24 cellular contexts compared by ENCODE assay signal in the genomic region with DNA sequence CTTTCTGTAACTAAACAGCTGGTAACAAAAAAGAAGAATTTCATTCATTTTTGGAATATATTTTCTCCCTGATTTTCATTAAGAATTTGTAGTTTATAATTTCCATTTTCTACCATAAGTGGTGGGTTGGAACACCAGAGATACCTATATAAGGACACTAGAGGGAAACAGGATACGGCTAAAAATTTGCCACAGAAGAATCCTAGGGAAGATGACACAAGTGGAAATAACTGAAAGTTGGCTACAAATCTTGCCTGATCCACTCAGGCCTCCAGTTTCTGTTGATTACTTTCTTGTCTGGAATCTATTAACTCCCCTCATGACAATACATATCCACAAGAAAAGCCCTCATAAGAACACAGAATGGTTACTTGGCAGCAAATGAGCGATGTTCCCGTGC. TPM values are rescaled to one million over a fixed set of nuclear protein-coding genes. Genes with fewer than 3 reads are reported as not detected.
"Had no signal": no experiment of that assay in that cellular context is flagged by ENCODE, and none has a peak within 500 bp of the region (broad histone marks: within the 10 kb centered on the region; RNA-seq: fewer than 3 reads in every experiment).

No MANE protein-coding gene starts in this region.

- H3K4me1 Mint-ChIP-seq: activated CD4-positive, alpha-beta T cell treated with anti-CD3 and anti-CD28 coated beads, Interleukin-2, amount 10 ng/mL, durations not matched to agents 7 days and 5 days; activated CD8-positive, alpha-beta memory T cell treated with anti-CD3 and anti-CD28 coated beads, Interleukin-2, amount 10 ng/mL, durations not matched to agents 7 days and 5 days; T-cell had no signal

- H3K27me3 ChIP-seq: body of pancreas, gastroesophageal sphincter, heart left ventricle, upper lobe of left lung had no signal

- H3K9me3 ChIP-seq: body of pancreas, gastroesophageal sphincter, heart left ventricle, mucosa of descending colon, thoracic aorta, upper lobe of left lung had no signal

- H3K27ac Mint-ChIP-seq: activated CD4-positive, alpha-beta T cell treated with anti-CD3 and anti-CD28 coated beads, Interleukin-2, amount 10 ng/mL, durations not matched to agents 7 days and 5 days; activated CD8-positive, alpha-beta memory T cell treated with anti-CD3 and anti-CD28 coated beads, Interleukin-2, amount 10 ng/mL, durations not matched to agents 7 days and 5 days; activated CD8-positive, alpha-beta T cell treated with anti-CD3 and anti-CD28 coated beads for 36 hours; activated T-helper 1 cell treated with anti-CD3 and anti-CD28 coated beads, Interleukin-12 subunit alpha, Interleukin-12 subunit beta, Interleukin-2, Interleukin-4 antibody, amounts not matched to agents 30 ng/mL and 10 ng/mL and 1 ng/mL, durations not matched to agents 14 hours and 24 hours and 36 hours; T-cell; T-helper 2 cell treated with Interferon-gamma antibody and Interleukin-4, amounts not matched to agents 5 μg/mL and 100 μg/mL, for 36 hours had no signal

- H3K4me3 Mint-ChIP-seq: activated CD4-positive, alpha-beta T cell treated with anti-CD3 and anti-CD28 coated beads, Interleukin-2, amount 10 ng/mL, durations not matched to agents 7 days and 5 days; activated CD8-positive, alpha-beta memory T cell treated with anti-CD3 and anti-CD28 coated beads, Interleukin-2, amount 10 ng/mL, durations not matched to agents 7 days and 5 days; activated CD8-positive, alpha-beta T cell treated with anti-CD3 and anti-CD28 coated beads for 36 hours; activated T-helper 1 cell treated with anti-CD3 and anti-CD28 coated beads, Interleukin-12 subunit alpha, Interleukin-12 subunit beta, Interleukin-2, Interleukin-4 antibody, amounts not matched to agents 30 ng/mL and 10 ng/mL and 1 ng/mL, durations not matched to agents 14 hours and 24 hours and 36 hours; T-cell; T-helper 2 cell treated with Interferon-gamma antibody and Interleukin-4, amounts not matched to agents 5 μg/mL and 100 μg/mL, for 36 hours had no signal

- H3K27me3 Mint-ChIP-seq: activated CD4-positive, alpha-beta T cell treated with anti-CD3 and anti-CD28 coated beads, Interleukin-2, amount 10 ng/mL, durations not matched to agents 7 days and 5 days; activated CD8-positive, alpha-beta memory T cell treated with anti-CD3 and anti-CD28 coated beads, Interleukin-2, amount 10 ng/mL, durations not matched to agents 7 days and 5 days; activated CD8-positive, alpha-beta T cell treated with anti-CD3 and anti-CD28 coated beads for 36 hours; T-cell had no signal

- H3K36me3 ChIP-seq: gastroesophageal sphincter, heart left ventricle, thoracic aorta, upper lobe of left lung, WERI-Rb-1 had no signal

- H3K27ac ChIP-seq: body of pancreas, gastroesophageal sphincter, thoracic aorta, upper lobe of left lung, WERI-Rb-1 had no signal

- H3K4me3 ChIP-seq: body of pancreas, gastroesophageal sphincter, heart left ventricle, mucosa of descending colon, thoracic aorta, upper lobe of left lung had no signal

- H3K4me1 ChIP-seq: body of pancreas, gastroesophageal sphincter, heart left ventricle, upper lobe of left lung had no signal

- ATAC-seq: activated CD8-positive, alpha-beta memory T cell treated with anti-CD3 and anti-CD28 coated beads, Interleukin-2, amount 10 ng/mL, durations not matched to agents 7 days and 5 days; activated CD8-positive, alpha-beta T cell treated with anti-CD3 and anti-CD28 coated beads for 36 hours; body of pancreas; gastroesophageal sphincter; heart left ventricle; mucosa of descending colon; T-cell had no signal

- H3K9me3 Mint-ChIP-seq: activated CD4-positive, alpha-beta T cell treated with anti-CD3 and anti-CD28 coated beads, Interleukin-2, amount 10 ng/mL, durations not matched to agents 7 days and 5 days; activated CD8-positive, alpha-beta T cell treated with anti-CD3 and anti-CD28 coated beads for 36 hours; activated T-helper 1 cell treated with anti-CD3 and anti-CD28 coated beads, Interleukin-12 subunit alpha, Interleukin-12 subunit beta, Interleukin-2, Interleukin-4 antibody, amounts not matched to agents 30 ng/mL and 10 ng/mL and 1 ng/mL, durations not matched to agents 14 hours and 24 hours and 36 hours; T-cell; T-helper 2 cell treated with Interferon-gamma antibody and Interleukin-4, amounts not matched to agents 5 μg/mL and 100 μg/mL, for 36 hours had no signal

- H3K36me3 Mint-ChIP-seq: activated CD8-positive, alpha-beta memory T cell treated with anti-CD3 and anti-CD28 coated beads, Interleukin-2, amount 10 ng/mL, durations not matched to agents 7 days and 5 days; T-cell had no signal

- DNase-seq: activated CD4-positive, alpha-beta T cell treated with anti-CD3 and anti-CD28 coated beads, Interleukin-2, amount 10 ng/mL, durations not matched to agents 7 days and 5 days; activated CD4-positive, CD25-positive, alpha-beta regulatory T cell treated with anti-CD3 and anti-CD28 coated beads, Interleukin-2, amount 50 U/mL, for 72 hours; activated CD8-positive, alpha-beta memory T cell treated with anti-CD3 and anti-CD28 coated beads, Interleukin-2, amount 10 ng/mL, durations not matched to agents 7 days and 5 days; activated CD8-positive, alpha-beta T cell treated with anti-CD3 and anti-CD28 coated beads for 36 hours; activated gamma-delta T cell; activated naive CD4-positive, alpha-beta T cell treated with anti-CD3 and anti-CD28 coated beads, Interleukin-2, amount 50 U/mL, for 16 hours; activated T-cell treated with anti-CD3 and anti-CD28 coated beads for 4 hours; anterior cingulate cortex; body of pancreas; erythroblast; heart left ventricle; mesenchymal stem cell; mucosa of descending colon; occipital lobe; posterior cingulate gyrus; stimulated activated CD4-positive, alpha-beta T cell treated with anti-CD3 and anti-CD28 coated beads, Interleukin-4, amount 100 ng/mL, for 24 hours; stimulated activated naive CD4-positive, alpha-beta T cell treated with Interleukin-2 at 50 U/mL for 16 hours; T-cell; upper lobe of left lung; WERI-Rb-1 had no signal

RNA-seq across cellular contexts. Expression of gene FREM1, which starts 46.8 kb away (rescaled TPM):
- total RNA-seq: activated CD4-positive, alpha-beta T cell treated with anti-CD3 and anti-CD28 coated beads, Interleukin-2, amount 10 ng/mL, durations not matched to agents 7 days and 5 days; activated CD8-positive, alpha-beta memory T cell treated with anti-CD3 and anti-CD28 coated beads, Interleukin-2, amount 10 ng/mL, durations not matched to agents 7 days and 5 days; activated CD8-positive, alpha-beta T cell treated with anti-CD3 and anti-CD28 coated beads for 36 hours; activated T-helper 1 cell treated with anti-CD3 and anti-CD28 coated beads, Interleukin-12 subunit alpha, Interleukin-12 subunit beta, Interleukin-2, Interleukin-4 antibody, amounts not matched to agents 30 ng/mL and 10 ng/mL and 1 ng/mL, durations not matched to agents 14 hours and 24 hours and 36 hours had no signal
